ENCODE assay signal across 8 cellular contexts in the genomic region with DNA sequence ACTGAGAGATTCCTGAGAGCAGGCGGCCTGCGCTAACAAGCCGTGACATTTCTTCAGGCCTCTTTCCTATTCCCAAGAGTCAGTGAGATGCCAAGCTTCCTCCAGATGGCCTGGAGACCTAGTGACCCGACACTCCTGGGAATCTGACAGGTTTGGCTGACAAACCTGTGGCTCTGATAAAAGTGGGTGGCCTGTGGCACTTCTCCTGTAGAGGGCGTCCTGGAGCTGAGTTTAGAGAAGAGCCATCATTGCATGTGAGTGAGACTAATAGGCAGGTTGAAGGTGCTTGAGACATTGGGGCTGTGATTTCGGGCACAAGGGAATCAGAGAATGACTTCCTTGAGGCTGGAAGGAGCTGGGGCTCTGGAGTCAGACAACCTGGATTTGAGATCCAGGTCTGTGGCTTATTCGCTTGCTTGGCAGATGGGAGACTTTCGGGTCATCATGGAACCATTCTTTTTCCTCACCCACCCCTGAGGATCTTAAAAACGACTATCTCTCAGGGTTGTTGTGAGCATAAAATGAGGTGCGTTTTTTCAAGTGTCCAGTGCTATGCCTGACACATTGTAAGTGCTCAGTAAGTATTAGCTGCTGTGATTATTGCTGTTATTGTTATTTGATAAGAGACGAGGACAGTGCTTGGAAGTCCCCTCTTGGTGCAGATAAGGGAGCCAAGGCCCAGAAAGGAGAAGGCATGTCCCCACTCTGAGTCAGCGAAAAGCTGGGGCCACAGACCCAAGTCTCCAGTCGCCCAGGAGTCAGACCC.
DNase-seq lines count a peak whose midpoint lies in the region; ATAC-seq and TF ChIP-seq lines count a peak whose summit lies in the region.

No MANE protein-coding gene starts in this region.

- no peak overlapping the region for H3K27ac ChIP-seq in upper lobe of right lung

- H3K9me3 Mint-ChIP-seq in glutamatergic neuron (ENCODE audit: unreplicated experiment): peaks cover 2% of the 10 kb centered on the region
- H3K9me3 Mint-ChIP-seq in activated T-cell treated with anti-CD3 and anti-CD28 coated beads, Interleukin-2, amount 50 U/mL, for 4 hours: no peaks in the 10 kb centered on the region

- H3K36me3 Mint-ChIP-seq in glutamatergic neuron (ENCODE audit: unreplicated experiment): no peaks in the 10 kb centered on the region
- no peaks in the 10 kb centered on the region for H3K36me3 Mint-ChIP-seq in activated T-cell treated with anti-CD3 and anti-CD28 coated beads, Interleukin-2, amount 50 U/mL, for 4 hours (ENCODE audit: insufficient read depth)

- no peaks in the 10 kb centered on the region for H3K27me3 ChIP-seq in upper lobe of right lung

- no peak overlapping the region for H3K27ac Mint-ChIP-seq in glutamatergic neuron (ENCODE audit: unreplicated experiment)

- no peaks in the 10 kb centered on the region for H3K27me3 Mint-ChIP-seq in glutamatergic neuron (ENCODE audit: unreplicated experiment)
- H3K27me3 Mint-ChIP-seq in activated T-cell treated with anti-CD3 and anti-CD28 coated beads, Interleukin-2, amount 50 U/mL, for 4 hours (ENCODE audit: low read depth): peaks cover 11% of the 10 kb centered on the region

- peak; percentile 52 for DNase-seq in NCI-H2227 (lab: John Stamatoyannopoulos, UW; ENCODE audit: unreplicated experiment)
- DNase-seq in NCI-H2227 treated with DMSO at 0.1 percent for 48 hours (lab: John Stamatoyannopoulos, UW): no peak
- DNase-seq in HFF-Myc (ENCODE audit: extremely low read depth, low read depth): no peak
- peak; percentile 40 for DNase-seq in SKM-1 treated with dmso at 0.1 percent for 144 hours (lab: John Stamatoyannopoulos, UW; ENCODE audit: unreplicated experiment)
- peak; percentile 62 for DNase-seq in glutamatergic neuron
- no peak for DNase-seq in upper lobe of right lung
- no peak for DNase-seq in activated T-cell treated with anti-CD3 and anti-CD28 coated beads, Interleukin-2, amount 50 U/mL, for 4 hours

- intact Hi-C loops in upper lobe of right lung (cut with DNase I): no loop called here

- no peak overlapping the region for H3K4me3 Mint-ChIP-seq in glutamatergic neuron (ENCODE audit: unreplicated experiment)
- H3K4me3 Mint-ChIP-seq in activated T-cell treated with anti-CD3 and anti-CD28 coated beads, Interleukin-2, amount 50 U/mL, for 4 hours: no peak overlapping the region

- H3K36me3 ChIP-seq in upper lobe of right lung: no peaks in the 10 kb centered on the region

- peak; percentile 83 for TF ChIP-seq CTCF in HFF-Myc (IDR thresholded peaks at IDR 0.05; ENCODE audit: low read depth, low read length, missing control alignments)
- TF ChIP-seq CTCF in glutamatergic neuron (IDR thresholded peaks at IDR 0.05; ENCODE audit: partially characterized antibody, unreplicated experiment): peak; percentile 61
- TF ChIP-seq CTCF in upper lobe of right lung (IDR thresholded peaks at IDR 0.05): peak; percentile 26

- no peaks in the 10 kb centered on the region for H3K4me1 Mint-ChIP-seq in glutamatergic neuron (ENCODE audit: low read depth, unreplicated experiment)
- no peaks in the 10 kb centered on the region for H3K4me1 Mint-ChIP-seq in activated T-cell treated with anti-CD3 and anti-CD28 coated beads, Interleukin-2, amount 50 U/mL, for 4 hours (ENCODE audit: low read depth)

- H3K4me1 ChIP-seq in upper lobe of right lung: no peaks in the 10 kb centered on the region

- ATAC-seq in upper lobe of right lung (peak; percentile 54), GM21723 (IDR thresholded peaks at IDR 0.05; ENCODE audit: unreplicated experiment) (no peak)
- no peak for ATAC-seq in activated T-cell treated with anti-CD3 and anti-CD28 coated beads, Interleukin-2, amount 50 U/mL, for 4 hours

- no peaks in the 10 kb centered on the region for H3K9me3 ChIP-seq in upper lobe of right lung

- no peak overlapping the region for H3K4me3 ChIP-seq in HFF-Myc (replicated peaks; ENCODE audit: low read depth, low read length)
- no peak overlapping the region for H3K4me3 ChIP-seq in upper lobe of right lung

Comparison
In these comparisons a context has a peak if more than half of its experiments do, and no peak if none do; other contexts are left out.
1. DNase-seq: peak in NCI-H2227 (single experiment), SKM-1 treated with dmso at 0.1 percent for 144 hours (single experiment) and glutamatergic neuron (single experiment); none in NCI-H2227 treated with DMSO at 0.1 percent for 48 hours (single experiment), HFF-Myc (single experiment), upper lobe of right lung (single experiment) and activated T-cell treated with anti-CD3 and anti-CD28 coated beads, Interleukin-2, amount 50 U/mL, for 4 hours (single experiment).
2. CTCF ChIP-seq: peak in every context shown above with its lines; median percentile 83 in HFF-Myc; 61 in glutamatergic neuron; 26 in upper lobe of right lung.